In the genomic region with DNA sequence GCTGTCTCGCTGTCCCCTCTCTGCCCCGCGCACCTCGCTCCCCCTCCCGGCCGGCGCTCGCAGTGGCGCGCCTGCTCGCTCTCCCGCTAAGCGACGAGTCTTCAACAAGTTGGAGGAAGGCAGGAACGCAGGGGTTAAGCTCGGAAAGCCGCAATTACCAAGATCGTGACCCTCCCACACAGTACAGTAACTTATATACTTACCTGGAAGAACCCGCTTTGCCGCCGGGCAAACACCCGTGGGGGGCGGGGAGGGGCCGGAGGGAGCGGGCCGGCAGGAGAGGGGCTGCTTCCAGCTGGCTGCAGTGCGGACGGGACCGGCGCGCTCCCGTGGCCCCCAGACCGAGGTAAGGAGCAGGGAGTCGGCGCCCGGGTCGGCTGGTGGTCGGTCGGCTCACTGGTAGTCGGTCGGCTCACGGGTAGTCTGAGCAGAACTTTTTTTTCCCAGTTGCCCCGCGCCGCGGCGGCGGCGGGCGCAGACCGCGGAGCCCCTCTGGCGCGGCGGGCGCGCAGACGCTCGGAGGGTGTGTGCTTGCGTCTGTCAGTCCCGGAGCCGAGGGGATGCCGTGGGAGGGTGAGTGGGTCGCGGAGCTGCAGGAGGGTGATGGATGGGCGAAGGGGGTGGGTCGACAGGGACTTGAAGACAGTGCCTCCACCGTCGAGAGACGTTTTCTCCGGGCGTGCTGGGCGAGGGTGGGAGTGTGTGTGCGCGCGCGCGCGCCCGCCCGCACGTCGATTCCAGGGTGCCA, we compare ENCODE assay signal across 2 cellular contexts.
A peak's percentile ranks its signal among the peaks of the same experiment; 100 is the strongest.
TF ChIP-seq lines count a peak whose summit lies in the region.

No MANE protein-coding gene starts in this region.

TF ChIP-seq in IMR-90, 13 proteins besides CTCF, POLR2A, EP300 and RAD21 (continued from another document):
- TF ChIP-seq, protein P1, sequence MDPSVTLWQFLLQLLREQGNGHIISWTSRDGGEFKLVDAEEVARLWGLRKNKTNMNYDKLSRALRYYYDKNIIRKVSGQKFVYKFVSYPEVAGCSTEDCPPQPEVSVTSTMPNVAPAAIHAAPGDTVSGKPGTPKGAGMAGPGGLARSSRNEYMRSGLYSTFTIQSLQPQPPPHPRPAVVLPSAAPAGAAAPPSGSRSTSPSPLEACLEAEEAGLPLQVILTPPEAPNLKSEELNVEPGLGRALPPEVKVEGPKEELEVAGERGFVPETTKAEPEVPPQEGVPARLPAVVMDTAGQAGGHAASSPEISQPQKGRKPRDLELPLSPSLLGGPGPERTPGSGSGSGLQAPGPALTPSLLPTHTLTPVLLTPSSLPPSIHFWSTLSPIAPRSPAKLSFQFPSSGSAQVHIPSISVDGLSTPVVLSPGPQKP (IDR thresholded peaks at IDR 0.05; ENCODE audit: borderline replicate concordance, low read depth, low read length): no peak
- TF ChIP-seq RCOR1 (IDR thresholded peaks at IDR 0.05; ENCODE audit: insufficient replicate concordance, low read length) (no peak), CEBPB (IDR thresholded peaks at IDR 0.05; ENCODE audit: low read depth, low read length) (no peak), CHD1 (IDR thresholded peaks at IDR 0.05; ENCODE audit: low read depth, low read length) (no peak), SMC3 (IDR thresholded peaks at IDR 0.05; ENCODE audit: low read depth, low read length) (no peak), BHLHE40 (IDR thresholded peaks at IDR 0.05; ENCODE audit: low read depth, low read length) (no peak), FOS (IDR thresholded peaks at IDR 0.05; ENCODE audit: low read depth, low read length) (no peak), NFE2L2 (IDR thresholded peaks at IDR 0.05; ENCODE audit: low read depth, low read length) (no peak), RFX5 (IDR thresholded peaks at IDR 0.05; ENCODE audit: low read depth, low read length) (no peak)

TF ChIP-seq in neural cell, 6 proteins besides CTCF, POLR2A, EP300 and RAD21 (continued from another document):
- no peak for TF ChIP-seq REST (IDR thresholded peaks at IDR 0.05; ENCODE audit: borderline replicate concordance)
- no peak for TF ChIP-seq TAF1 (IDR thresholded peaks at IDR 0.05; ENCODE audit: low read depth)
- peak; percentile 14 for TF ChIP-seq SMC3 (conservative IDR thresholded peaks at IDR 0.05; ENCODE audit: poor library complexity)
- TF ChIP-seq POLR2AphosphoS5 (IDR thresholded peaks at IDR 0.05): peak; percentile 29
